Comparison of ENCODE assay signal across 8 cellular contexts in the genomic region with DNA sequence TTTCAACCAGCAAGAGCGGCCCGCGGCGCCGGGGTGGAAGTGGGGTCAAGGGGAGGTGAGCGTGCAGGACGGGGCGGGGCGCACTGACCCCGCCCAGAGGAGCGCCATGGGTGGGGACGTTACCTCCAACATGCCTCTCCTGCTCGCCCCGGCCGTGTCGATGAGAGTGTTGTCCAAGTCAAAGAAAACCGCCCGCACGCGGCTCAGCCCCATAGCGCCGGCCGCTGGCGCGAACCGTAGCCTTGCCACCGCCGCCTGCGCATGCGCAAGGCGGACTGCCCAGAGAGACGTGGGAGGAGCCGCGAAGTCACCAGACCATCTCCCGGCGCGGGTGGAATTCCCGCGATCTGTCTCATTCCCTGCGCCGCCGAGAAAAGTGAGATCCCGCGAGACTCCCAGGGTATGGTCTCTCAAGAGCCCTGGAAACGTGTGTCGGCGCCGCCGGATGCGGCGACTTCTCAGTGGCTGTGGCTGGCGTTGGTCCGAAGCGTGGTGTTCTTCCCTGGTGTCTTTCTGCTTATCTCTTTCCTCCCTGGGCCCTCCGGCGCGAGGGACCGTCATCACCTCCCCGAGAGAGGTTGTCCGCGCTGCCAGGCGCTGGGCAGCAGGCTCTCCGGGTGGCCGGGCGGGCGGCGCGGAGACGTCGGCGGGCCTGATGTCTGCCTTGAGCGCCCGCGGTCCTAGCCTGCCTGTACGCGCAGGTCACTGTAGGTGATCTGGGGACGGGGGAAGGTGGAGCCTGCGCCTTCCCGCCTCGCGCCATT. TPM values are rescaled to one million over a fixed set of nuclear protein-coding genes. Genes with fewer than 3 reads are reported as not detected.
DNase-seq lines count a peak whose midpoint lies in the region; ATAC-seq, FAIRE-seq and TF ChIP-seq lines count a peak whose summit lies in the region.

A gene with protein sequence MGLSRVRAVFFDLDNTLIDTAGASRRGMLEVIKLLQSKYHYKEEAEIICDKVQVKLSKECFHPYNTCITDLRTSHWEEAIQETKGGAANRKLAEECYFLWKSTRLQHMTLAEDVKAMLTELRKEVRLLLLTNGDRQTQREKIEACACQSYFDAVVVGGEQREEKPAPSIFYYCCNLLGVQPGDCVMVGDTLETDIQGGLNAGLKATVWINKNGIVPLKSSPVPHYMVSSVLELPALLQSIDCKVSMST (minus strand): TSS at position 279 of the 764 bp plus-strand sequence. CDS start 66 bp downstream, at position 213.

- peaks cover 39% of the 10 kb centered on the region for H3K4me1 Mint-ChIP-seq in activated T-helper 1 cell treated with anti-CD3 and anti-CD28 coated beads, Interleukin-12 subunit alpha, Interleukin-12 subunit beta, Interleukin-2, Interleukin-4 antibody, amounts not matched to agents 30 ng/mL and 10 ng/mL and 1 ng/mL, durations not matched to agents 14 hours and 24 hours and 36 hours (ENCODE audit: low read depth)
- peaks cover 14 to 34% (median 18%) of the 10 kb centered on the region in 7 donors for H3K4me1 Mint-ChIP-seq in naive thymus-derived CD4-positive, alpha-beta T cell
- H3K4me1 Mint-ChIP-seq in stimulated activated memory B cell treated with anti-CD40 and anti-IgM and Interleukin-4, amounts not matched to agents 10 μg/mL and 1 μg/mL and 100 μg/mL, for 72 hours, result peaks cover 30% of the 10 kb centered on the region

- H3K36me3 ChIP-seq in GM23248 (ENCODE audit: low read depth) (no peaks in the 10 kb centered on the region), Karpas-422 (ENCODE audit: insufficient read depth, low read length) (no peaks in the 10 kb centered on the region), fibroblast of lung (ENCODE audit: control insufficient read depth, insufficient read depth, low read length) (no peaks in the 10 kb centered on the region)
- peaks cover 0 to 10% (median 0%) of the 10 kb centered on the region in 3 experiments for H3K36me3 ChIP-seq in naive thymus-derived CD4-positive, alpha-beta T cell (ENCODE audit: control insufficient read depth in 2 of 3, insufficient read depth in 3 of 3, low read length in 3 of 3)

- H3K27me3 Mint-ChIP-seq in activated T-helper 1 cell treated with anti-CD3 and anti-CD28 coated beads, Interleukin-12 subunit alpha, Interleukin-12 subunit beta, Interleukin-2, Interleukin-4 antibody, amounts not matched to agents 30 ng/mL and 10 ng/mL and 1 ng/mL, durations not matched to agents 14 hours and 24 hours and 36 hours (ENCODE audit: insufficient read depth), result peaks cover 4% of the 10 kb centered on the region
- peaks cover 0 to 3% (median 0%) of the 10 kb centered on the region in 5 donors for H3K27me3 Mint-ChIP-seq in naive thymus-derived CD4-positive, alpha-beta T cell
- H3K27me3 Mint-ChIP-seq in stimulated activated memory B cell treated with anti-CD40 and anti-IgM and Interleukin-4, amounts not matched to agents 10 μg/mL and 1 μg/mL and 100 μg/mL, for 72 hours, result no peaks in the 10 kb centered on the region

- peak within 1 kb of the TSS; percentile 93 for H3K4me3 ChIP-seq in GM23248
- H3K4me3 ChIP-seq in Karpas-422 (ENCODE audit: low read length), result peak within 1 kb of the TSS; percentile 95
- peak within 1 kb of the TSS; percentile 88 to 92 (median 90) for H3K4me3 ChIP-seq in fibroblast of lung (replicated peaks in 1 of 4; ENCODE audit: control extremely low read depth in 1 of 4, insufficient read depth in 1 of 4, low read depth in 3 of 4, low read length in 4 of 4)
- H3K4me3 ChIP-seq in naive thymus-derived CD4-positive, alpha-beta T cell (ENCODE audit: low read length), result peak within 1 kb of the TSS; percentile 96

- TF ChIP-seq CTCF in fibroblast of lung (conservative IDR thresholded peaks at IDR 0.05 in 1 of 2, IDR thresholded peaks at IDR 0.05 in 1 of 2; ENCODE audit: low read depth in 1 of 2, low read length in 2 of 2), result no peak

- CTCF ChIA-PET in naive thymus-derived CD4-positive, alpha-beta T cell (lab: Charles Lee), result no interaction called here

- peak within 1 kb of the TSS; percentile 91 for H3K4me3 Mint-ChIP-seq in activated T-helper 1 cell treated with anti-CD3 and anti-CD28 coated beads, Interleukin-12 subunit alpha, Interleukin-12 subunit beta, Interleukin-2, Interleukin-4 antibody, amounts not matched to agents 30 ng/mL and 10 ng/mL and 1 ng/mL, durations not matched to agents 14 hours and 24 hours and 36 hours
- H3K4me3 Mint-ChIP-seq in naive thymus-derived CD4-positive, alpha-beta T cell, result peak within 1 kb of the TSS; percentile 86 to 96 (median 94)
- H3K4me3 Mint-ChIP-seq in stimulated activated memory B cell treated with anti-CD40 and anti-IgM and Interleukin-4, amounts not matched to agents 10 μg/mL and 1 μg/mL and 100 μg/mL, for 72 hours, result peak within 1 kb of the TSS; percentile 88

- H3K9ac ChIP-seq in GM23248 (peak within 1 kb of the TSS; percentile 91), Karpas-422 (ENCODE audit: low read length) (peak within 1 kb of the TSS; percentile 90), fibroblast of lung (ENCODE audit: insufficient read depth, low read length) (peak within 1 kb of the TSS; percentile 75)

- peak; percentile 33 for FAIRE-seq in RCC 7860 (lab: Jason Lieb, UNC)

- peak; percentile 86 for ATAC-seq in naive thymus-derived CD4-positive, alpha-beta T cell
- ATAC-seq in stimulated activated memory B cell treated with anti-CD40 and anti-IgM and Interleukin-4, amounts not matched to agents 10 μg/mL and 1 μg/mL and 100 μg/mL, for 72 hours, result peak; percentile 92

- H3K4me2 ChIP-seq in GM23248 (ENCODE audit: unreplicated experiment), result peak within 1 kb of the TSS; percentile 97
- H3K4me2 ChIP-seq in Karpas-422 (ENCODE audit: low read depth, low read length, poor library complexity, severe bottlenecking), result peak within 1 kb of the TSS; percentile 89
- peak within 1 kb of the TSS; percentile 96 for H3K4me2 ChIP-seq in fibroblast of lung (ENCODE audit: extremely low read depth, insufficient read depth, low read length)

- intact Hi-C loops in activated T-helper 1 cell treated with anti-CD3 and anti-CD28 coated beads, Interleukin-12 subunit alpha, Interleukin-12 subunit beta, Interleukin-2, Interleukin-4 antibody, amounts not matched to agents 30 ng/mL and 10 ng/mL and 1 ng/mL, durations not matched to agents 14 hours and 24 hours and 36 hours (cut with micrococcal nuclease), result loop anchor here (1.0 to 5.0 kb wide), 9 partner anchors 21 to 632 kb away; partner anchors contain the start of genes ABHD12, ACSS1, APMAP and GINS1
- intact Hi-C loops in naive thymus-derived CD4-positive, alpha-beta T cell (cut with micrococcal nuclease), result loop anchor here (1.0 to 10.0 kb wide), 14 partner anchors 39 to 631 kb away; partner anchors contain the start of genes ABHD12 (in 2 of the 2), ACSS1 (in 2 of the 2), APMAP (in 2 of the 2) and GINS1 (in 2 of the 2)

- H3K9me3 ChIP-seq in GM23248 (ENCODE audit: low read depth) (no peaks in the 10 kb centered on the region), Karpas-422 (ENCODE audit: low read length) (no peaks in the 10 kb centered on the region), fibroblast of lung (ENCODE audit: control insufficient read depth, insufficient read depth, low read depth, low read length) (no peaks in the 10 kb centered on the region)
- H3K9me3 ChIP-seq in naive thymus-derived CD4-positive, alpha-beta T cell (ENCODE audit: control insufficient read depth in 2 of 3, low read length in 3 of 3), result no peaks in the 10 kb centered on the region

- H3K79me2 ChIP-seq in GM23248 (ENCODE audit: insufficient read depth) (peaks cover 55% of the 10 kb centered on the region), Karpas-422 (ENCODE audit: low read length) (peaks cover 68% of the 10 kb centered on the region), fibroblast of lung (ENCODE audit: control insufficient read depth, insufficient read depth, low read length) (peaks cover 33% of the 10 kb centered on the region)

- peaks cover 7% of the 10 kb centered on the region for H3F3A ChIP-seq in GM23248 (ENCODE audit: insufficient read depth)

- peaks cover 4% of the 10 kb centered on the region for H3K4me1 ChIP-seq in GM23248 (ENCODE audit: insufficient read depth)
- H3K4me1 ChIP-seq in Karpas-422 (ENCODE audit: low read length), result peaks cover 36% of the 10 kb centered on the region
- no peaks in the 10 kb centered on the region for H3K4me1 ChIP-seq in fibroblast of lung (ENCODE audit: control insufficient read depth, extremely low read depth, insufficient read depth, low read length)
- H3K4me1 ChIP-seq in naive thymus-derived CD4-positive, alpha-beta T cell (ENCODE audit: control insufficient read depth in 2 of 2, insufficient read depth in 2 of 2, low read length in 2 of 2), result peaks cover 0 to 12% of the 10 kb centered on the region in 2 donors

- in situ Hi-C loops in GM23248 (cut with MboI), result no loop called here

- H3K27ac ChIP-seq in GM23248 (peak within 1 kb of the TSS; percentile 84), Karpas-422 (ENCODE audit: low read length) (peak within 1 kb of the TSS; percentile 86), fibroblast of lung (ENCODE audit: insufficient read depth, low read length) (peak within 1 kb of the TSS; percentile 87)
- peak within 1 kb of the TSS; percentile 70 for H3K27ac ChIP-seq in naive thymus-derived CD4-positive, alpha-beta T cell (ENCODE audit: low read depth, low read length)

- POLR2A ChIA-PET in naive thymus-derived CD4-positive, alpha-beta T cell (lab: Charles Lee), result no interaction called here

- H4K20me1 ChIP-seq in GM23248 (ENCODE audit: insufficient read depth), result no peaks in the 10 kb centered on the region
- H4K20me1 ChIP-seq in Karpas-422 (ENCODE audit: insufficient read depth, low read depth, low read length), result no peaks in the 10 kb centered on the region
- no peaks in the 10 kb centered on the region for H4K20me1 ChIP-seq in fibroblast of lung (ENCODE audit: control insufficient read depth, extremely low read depth, insufficient read depth, low read length)

- H3K27me3 ChIP-seq in GM23248 (replicated peaks; ENCODE audit: insufficient read depth) (no peaks in the 10 kb centered on the region), Karpas-422 (ENCODE audit: low read length) (no peaks in the 10 kb centered on the region), fibroblast of lung (ENCODE audit: control insufficient read depth, insufficient read depth, low read length) (no peaks in the 10 kb centered on the region)
- no peaks in the 10 kb centered on the region for H3K27me3 ChIP-seq in naive thymus-derived CD4-positive, alpha-beta T cell (ENCODE audit: control insufficient read depth in 2 of 2, insufficient read depth in 2 of 2, low read length in 2 of 2)

- H3K9me2 ChIP-seq in GM23248 (ENCODE audit: insufficient read depth) (no peaks in the 10 kb centered on the region), Karpas-422 (replicated peaks; ENCODE audit: insufficient read depth, low read length) (no peaks in the 10 kb centered on the region)

- H2AFZ ChIP-seq in GM23248 (peak within 1 kb of the TSS; percentile 90), Karpas-422 (ENCODE audit: low read length) (peak within 1 kb of the TSS; percentile 94), fibroblast of lung (ENCODE audit: low read length) (peak within 1 kb of the TSS; percentile 88)

- peak; percentile 99 for DNase-seq in EH (ENCODE audit: low read depth)
- DNase-seq in GM23248, result peak; percentile 99
- peak; percentile 98 for DNase-seq in Karpas-422
- DNase-seq in RCC 7860 (ENCODE audit: low spot score), result peak; percentile 95
- peak; percentile 85 for DNase-seq in activated T-helper 1 cell treated with anti-CD3 and anti-CD28 coated beads, Interleukin-12 subunit alpha, Interleukin-12 subunit beta, Interleukin-2, Interleukin-4 antibody, amounts not matched to agents 30 ng/mL and 10 ng/mL and 1 ng/mL, durations not matched to agents 14 hours and 24 hours and 36 hours (ENCODE audit: low spot score)
- peak; percentile 97 to 98 for DNase-seq in fibroblast of lung (ENCODE audit: low read depth in 2 of 2)
- DNase-seq in naive thymus-derived CD4-positive, alpha-beta T cell, result peak; percentile 62 to 92 (median 73)

- WGBS in GM23248 (ENCODE audit: low coverage in 1 of 2, low lambda C conversion rate in 2 of 2, missing lambda C conversion rate in 2 of 2), 2 experiments, result 0 to 1% methylated on average over 27 to 74 of the region's 81 CpGs

- H3K9me3 Mint-ChIP-seq in activated T-helper 1 cell treated with anti-CD3 and anti-CD28 coated beads, Interleukin-12 subunit alpha, Interleukin-12 subunit beta, Interleukin-2, Interleukin-4 antibody, amounts not matched to agents 30 ng/mL and 10 ng/mL and 1 ng/mL, durations not matched to agents 14 hours and 24 hours and 36 hours, result peaks cover 19% of the 10 kb centered on the region
- H3K9me3 Mint-ChIP-seq in naive thymus-derived CD4-positive, alpha-beta T cell, result peaks cover 0 to 9% (median 2%) of the 10 kb centered on the region in 11 donors
- peaks cover 3% of the 10 kb centered on the region for H3K9me3 Mint-ChIP-seq in stimulated activated memory B cell treated with anti-CD40 and anti-IgM and Interleukin-4, amounts not matched to agents 10 μg/mL and 1 μg/mL and 100 μg/mL, for 72 hours

- H3K36me3 Mint-ChIP-seq in activated T-helper 1 cell treated with anti-CD3 and anti-CD28 coated beads, Interleukin-12 subunit alpha, Interleukin-12 subunit beta, Interleukin-2, Interleukin-4 antibody, amounts not matched to agents 30 ng/mL and 10 ng/mL and 1 ng/mL, durations not matched to agents 14 hours and 24 hours and 36 hours (ENCODE audit: low read depth), result peaks cover 15% of the 10 kb centered on the region
- H3K36me3 Mint-ChIP-seq in naive thymus-derived CD4-positive, alpha-beta T cell, result peaks cover 0 to 26% (median 5%) of the 10 kb centered on the region in 5 donors
- H3K36me3 Mint-ChIP-seq in stimulated activated memory B cell treated with anti-CD40 and anti-IgM and Interleukin-4, amounts not matched to agents 10 μg/mL and 1 μg/mL and 100 μg/mL, for 72 hours, result peaks cover 15% of the 10 kb centered on the region

- peak within 1 kb of the TSS; percentile 98 for H3K27ac Mint-ChIP-seq in activated T-helper 1 cell treated with anti-CD3 and anti-CD28 coated beads, Interleukin-12 subunit alpha, Interleukin-12 subunit beta, Interleukin-2, Interleukin-4 antibody, amounts not matched to agents 30 ng/mL and 10 ng/mL and 1 ng/mL, durations not matched to agents 14 hours and 24 hours and 36 hours
- H3K27ac Mint-ChIP-seq in naive thymus-derived CD4-positive, alpha-beta T cell, result peak within 1 kb of the TSS; percentile 78 to 96 (median 90)
- peak within 1 kb of the TSS; percentile 99 for H3K27ac Mint-ChIP-seq in stimulated activated memory B cell treated with anti-CD40 and anti-IgM and Interleukin-4, amounts not matched to agents 10 μg/mL and 1 μg/mL and 100 μg/mL, for 72 hours

RNA-seq across cellular contexts. Expression of the gene that starts here (rescaled TPM):
- 4.0 and 7.1 TPM in 2 replicates for total RNA-seq in GM23248 (2014; rRNA removed; shearing (Covaris generic))
- 7.5 and 7.7 TPM in 2 replicates for polyA plus RNA-seq in GM23248 (2016; fragmentation: Nextera tagmentation; extraction: Ambion mirVana)
- 3.5 and 5.1 TPM in 2 replicates for total RNA-seq in Karpas-422 (2014; rRNA removed; shearing (Covaris generic); ENCODE audit: low replicate concordance)
- total RNA-seq in activated T-helper 1 cell treated with anti-CD3 and anti-CD28 coated beads, Interleukin-12 subunit alpha, Interleukin-12 subunit beta, Interleukin-2, Interleukin-4 antibody, amounts not matched to agents 30 ng/mL and 10 ng/mL and 1 ng/mL, durations not matched to agents 14 hours and 24 hours and 36 hours, result 9.1 and 9.8 TPM in 2 replicates
- 8.8 and 9.5 TPM in 2 replicates for total RNA-seq in fibroblast of lung
- polyA plus RNA-seq in fibroblast of lung, result 9.4 and 9.9 TPM in 2 replicates
- 5.8 and 6.2 TPM in 2 replicates for polyA plus RNA-seq in fibroblast of lung (2012)
- 2.7 and 3.9 TPM in 2 replicates for polyA minus RNA-seq in fibroblast of lung (ENCODE audit: low replicate concordance)
- 1 to 10 TPM; 1.0 to 7.0 (median 1.9) TPM for total RNA-seq in naive thymus-derived CD4-positive, alpha-beta T cell
- under 1 TPM; 0.75 to 0.77 TPM for polyA plus RNA-seq in naive thymus-derived CD4-positive, alpha-beta T cell

Comparison
In these comparisons a context has a peak if more than half of its experiments do, and no peak if none do; other contexts are left out.
1. Peak in every context shown above with its lines: DNase-seq, ATAC-seq, H3K4me3 ChIP-seq and H3K27ac ChIP-seq.